ENCODE assay signal across 9 cellular contexts in the genomic region with DNA sequence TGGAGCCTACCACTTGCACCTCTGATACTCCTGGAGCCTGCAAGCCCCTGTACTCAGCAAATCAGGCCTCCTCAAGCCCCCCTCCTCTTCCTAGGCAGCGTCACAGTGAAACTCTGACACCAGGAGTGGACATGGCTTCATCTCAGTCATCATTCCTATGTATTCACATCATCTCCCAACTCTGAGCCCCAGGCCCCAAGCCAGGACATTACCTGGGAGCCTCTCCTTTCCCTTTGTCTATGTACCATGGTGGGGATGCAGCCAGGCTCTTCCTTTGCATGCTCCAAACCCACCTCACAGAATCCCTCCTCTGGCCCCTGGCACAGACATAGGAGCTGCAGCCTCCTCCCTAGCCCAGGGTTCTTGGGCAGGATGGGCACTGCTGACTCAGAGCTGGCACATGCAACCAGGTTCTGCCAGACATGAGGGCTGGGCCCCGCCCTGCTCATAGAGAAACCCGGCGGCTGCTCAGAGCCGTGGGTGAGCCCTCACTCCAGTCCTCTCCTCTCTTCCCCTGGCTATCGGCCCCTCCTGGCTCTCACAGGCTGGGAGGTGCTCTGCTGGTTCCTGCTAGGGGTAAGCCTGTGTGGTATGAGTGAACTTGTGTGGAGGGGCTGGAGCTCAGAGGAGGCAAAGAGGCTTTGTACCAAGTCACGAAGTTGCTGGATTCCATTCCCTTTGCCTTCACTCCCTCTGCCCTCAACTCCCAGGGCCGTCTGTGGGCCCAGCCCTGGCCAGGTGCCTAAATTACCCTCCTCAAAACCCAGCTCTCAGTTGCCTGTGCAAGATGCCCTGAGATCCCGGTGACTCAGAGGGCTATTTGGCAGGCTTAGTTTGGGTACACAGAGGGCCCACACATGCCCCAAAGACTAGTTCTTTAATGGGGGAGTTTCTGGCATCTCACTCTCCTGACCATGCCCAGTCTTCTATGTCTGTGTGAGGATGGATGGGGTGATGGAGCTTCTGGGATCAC.
DNase-seq lines count a peak whose midpoint lies in the region; ATAC-seq, FAIRE-seq and TF ChIP-seq lines count a peak whose summit lies in the region.
"Had no signal": no experiment of that assay in that cellular context is flagged by ENCODE, and none has a peak within 500 bp of the region (broad histone marks: within the 10 kb centered on the region; RNA-seq: fewer than 3 reads in every experiment).

No MANE protein-coding gene starts in this region.

- TF ChIP-seq CTCF in epithelial cell of esophagus (IDR thresholded peaks at IDR 0.05; ENCODE audit: insufficient read depth, low read depth, low read length, missing control alignments) (no peak), parathyroid adenoma (IDR thresholded peaks at IDR 0.05) (no peak)

- no peaks in the 10 kb centered on the region for H3K79me2 ChIP-seq in parathyroid adenoma

- ATAC-seq in GM18873 (IDR thresholded peaks at IDR 0.05; ENCODE audit: low FRiP score, unreplicated experiment) (no peak), GM18907 (IDR thresholded peaks at IDR 0.05; ENCODE audit: unreplicated experiment) (no peak), GM21526 (IDR thresholded peaks at IDR 0.05; ENCODE audit: low FRiP score, unreplicated experiment) (no peak)

- H3K27ac ChIP-seq in parathyroid adenoma, result peak overlapping the region; percentile 27
- H3K27ac ChIP-seq: HL-60 had no signal

- H3K9me3 ChIP-seq in parathyroid adenoma (ENCODE audit: control insufficient read depth, low read length), result no peaks in the 10 kb centered on the region

- H3K4me3 ChIP-seq in epithelial cell of esophagus (ENCODE audit: low read length) (no peak overlapping the region), parathyroid adenoma (ENCODE audit: low read depth, low read length) (no peak overlapping the region)

- H3K9ac ChIP-seq in parathyroid adenoma, result no peak overlapping the region

- no peaks in the 10 kb centered on the region for H3K27me3 ChIP-seq in parathyroid adenoma (ENCODE audit: control insufficient read depth, insufficient read depth, low read length)

- FAIRE-seq in GM19239 (lab: Jason Lieb, UNC), result no peak

- H3K4me1 ChIP-seq in parathyroid adenoma, result peaks cover 18% of the 10 kb centered on the region

- H3K4me2 ChIP-seq in parathyroid adenoma (ENCODE audit: low read length), result no peak overlapping the region

- H2AFZ ChIP-seq in parathyroid adenoma, result peak overlapping the region; percentile 74

- peak; percentile 22 for DNase-seq in HK-2 (ENCODE audit: unreplicated experiment)
- peak; percentile 60 for DNase-seq in activated CD4-positive, alpha-beta T cell treated with anti-CD3 and anti-CD28 coated beads for 48 hours
- peak; percentile 96 for DNase-seq in epithelial cell of esophagus (ENCODE audit: low read depth)
- no peak for DNase-seq in GM19239 (ENCODE audit: insufficient read length, low spot score)

- no peaks in the 10 kb centered on the region for H3K36me3 ChIP-seq in parathyroid adenoma (ENCODE audit: control insufficient read depth, insufficient read depth, low read length)
